Comparison of ENCODE assay signal across 22 cellular contexts in the genomic region with DNA sequence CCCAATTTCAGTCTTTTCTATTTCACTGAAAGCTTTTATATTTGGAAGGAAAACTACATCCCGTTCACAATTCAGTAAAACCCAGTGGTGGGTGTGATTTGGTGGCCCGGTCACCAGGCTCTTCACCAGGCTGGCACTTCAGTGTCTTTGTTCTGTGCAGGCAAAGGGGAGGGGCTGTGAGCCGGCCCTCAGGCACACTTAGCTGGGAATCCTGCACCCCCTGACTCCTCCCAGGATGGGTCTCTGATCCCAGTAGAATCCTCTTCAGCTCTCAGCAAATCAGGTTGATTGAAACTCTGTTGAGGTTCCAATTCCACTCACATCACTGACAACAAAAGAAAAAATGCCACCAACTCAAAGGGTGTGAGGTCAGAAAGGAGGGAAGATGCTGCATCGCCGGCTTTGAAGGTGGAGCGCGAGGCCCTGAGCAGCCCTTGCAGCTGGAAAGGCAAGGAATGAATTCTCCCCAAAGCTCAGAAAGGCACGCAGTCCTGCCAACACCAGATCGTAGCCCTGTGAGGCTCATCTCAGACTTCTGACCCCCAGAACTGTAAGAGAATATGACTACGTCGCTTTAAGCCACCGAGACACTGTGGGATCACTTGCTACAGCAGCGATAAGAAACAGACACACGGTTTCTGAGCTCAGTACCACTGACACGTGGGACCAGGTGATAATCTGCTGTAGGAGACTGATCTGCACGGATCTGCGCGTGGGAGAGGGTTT.
"Had no signal": no experiment of that assay in that cellular context is flagged by ENCODE, and none has a peak within 500 bp of the region (broad histone marks: within the 10 kb centered on the region; RNA-seq: fewer than 3 reads in every experiment).

No MANE protein-coding gene starts in this region.

- H3K4me3 Mint-ChIP-seq: activated CD8-positive, alpha-beta T cell treated with anti-CD3 and anti-CD28 coated beads, Interleukin-2, amount 10 ng/mL, durations not matched to agents 7 days and 5 days; activated naive CD4-positive, alpha-beta T cell treated with anti-CD3 and anti-CD28 coated beads, Interleukin-2, amount 50 U/mL, for 24 hours had no signal

- H3K4me1 Mint-ChIP-seq: activated naive CD4-positive, alpha-beta T cell treated with anti-CD3 and anti-CD28 coated beads, Interleukin-2, amount 50 U/mL, for 24 hours had no signal

- H3K36me3 Mint-ChIP-seq: activated naive CD4-positive, alpha-beta T cell treated with anti-CD3 and anti-CD28 coated beads, Interleukin-2, amount 50 U/mL, for 24 hours had no signal

- DNase-seq: activated CD4-positive, alpha-beta T cell treated with anti-CD3 and anti-CD28 coated beads for 48 hours; activated CD4-positive, alpha-beta T cell treated with anti-CD3 and anti-CD28 coated beads, Interleukin-2, amount 50 U/mL, for 4 hours; activated CD4-positive, CD25-positive, alpha-beta regulatory T cell treated with anti-CD3 and anti-CD28 coated beads, Interleukin-2, amount 50 U/mL, for 72 hours; activated CD8-positive, alpha-beta memory T cell treated with anti-CD3 and anti-CD28 coated beads, Interleukin-2, amount 50 U/mL, for 48 hours; activated CD8-positive, alpha-beta T cell treated with anti-CD3 and anti-CD28 coated beads, Interleukin-2, amount 10 ng/mL, durations not matched to agents 7 days and 5 days; activated naive CD4-positive, alpha-beta T cell; activated T-cell treated with anti-CD3 and anti-CD28 coated beads, Interleukin-2, amount 50 U/mL, for 1 hour; aorta; caudate nucleus; MG63; MV-4-11; NCI-H1092 treated with DMSO at 0.1 percent for 48 hours; NCI-H1436 treated with DMSO at 0.1 percent for 48 hours; NCI-H187 treated with DMSO at 0.1 percent for 48 hours; NCI-H2081 treated with DMSO at 0.1 percent for 48 hours; NCI-H2171 treated with DMSO at 0.1 percent for 48 hours; NCI-H345; NCI-H524; PC-9; SHP77 treated with DMSO at 0.1 percent for 48 hours; T-helper 1 cell had no signal

- H3K27me3 Mint-ChIP-seq: activated naive CD4-positive, alpha-beta T cell treated with anti-CD3 and anti-CD28 coated beads, Interleukin-2, amount 50 U/mL, for 24 hours had no signal

- H3K9me3 Mint-ChIP-seq: activated naive CD4-positive, alpha-beta T cell treated with anti-CD3 and anti-CD28 coated beads, Interleukin-2, amount 50 U/mL, for 24 hours had no signal

- ATAC-seq: activated CD8-positive, alpha-beta T cell treated with anti-CD3 and anti-CD28 coated beads, Interleukin-2, amount 10 ng/mL, durations not matched to agents 7 days and 5 days had no signal

- H3K27ac Mint-ChIP-seq: activated CD8-positive, alpha-beta T cell treated with anti-CD3 and anti-CD28 coated beads, Interleukin-2, amount 10 ng/mL, durations not matched to agents 7 days and 5 days; activated naive CD4-positive, alpha-beta T cell treated with anti-CD3 and anti-CD28 coated beads, Interleukin-2, amount 50 U/mL, for 24 hours had no signal
